ENCODE assay signal across 1 cellular context in genomic region chr4:2151544-2151943, GRCh38.
TF ChIP-seq lines count a peak whose summit lies in the region.

No MANE protein-coding gene starts in this region.

TF ChIP-seq in K562, 482 proteins besides CTCF, POLR2A, EP300 and RAD21 (continued from another document):
- TF ChIP-seq ZBTB40 (IDR thresholded peaks at IDR 0.05), result no peak
- no peak for TF ChIP-seq ZBTB40 (CRISPR knock-in tag; IDR thresholded peaks at IDR 0.05)
- no peak for TF ChIP-seq ZKSCAN3 (CRISPR knock-in tag; IDR thresholded peaks at IDR 0.05)
- TF ChIP-seq, protein P1, sequence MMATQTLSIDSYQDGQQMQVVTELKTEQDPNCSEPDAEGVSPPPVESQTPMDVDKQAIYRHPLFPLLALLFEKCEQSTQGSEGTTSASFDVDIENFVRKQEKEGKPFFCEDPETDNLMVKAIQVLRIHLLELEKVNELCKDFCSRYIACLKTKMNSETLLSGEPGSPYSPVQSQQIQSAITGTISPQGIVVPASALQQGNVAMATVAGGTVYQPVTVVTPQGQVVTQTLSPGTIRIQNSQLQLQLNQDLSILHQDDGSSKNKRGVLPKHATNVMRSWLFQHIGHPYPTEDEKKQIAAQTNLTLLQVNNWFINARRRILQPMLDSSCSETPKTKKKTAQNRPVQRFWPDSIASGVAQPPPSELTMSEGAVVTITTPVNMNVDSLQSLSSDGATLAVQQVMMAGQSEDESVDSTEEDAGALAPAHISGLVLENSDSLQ (IDR thresholded peaks at IDR 0.05), result no peak
- TF ChIP-seq, protein P2, sequence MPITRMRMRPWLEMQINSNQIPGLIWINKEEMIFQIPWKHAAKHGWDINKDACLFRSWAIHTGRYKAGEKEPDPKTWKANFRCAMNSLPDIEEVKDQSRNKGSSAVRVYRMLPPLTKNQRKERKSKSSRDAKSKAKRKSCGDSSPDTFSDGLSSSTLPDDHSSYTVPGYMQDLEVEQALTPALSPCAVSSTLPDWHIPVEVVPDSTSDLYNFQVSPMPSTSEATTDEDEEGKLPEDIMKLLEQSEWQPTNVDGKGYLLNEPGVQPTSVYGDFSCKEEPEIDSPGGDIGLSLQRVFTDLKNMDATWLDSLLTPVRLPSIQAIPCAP (CRISPR knock-in tag; IDR thresholded peaks at IDR 0.05; ENCODE audit: borderline replicate concordance), result no peak
- TF ChIP-seq TCF3 (CRISPR knock-in tag; IDR thresholded peaks at IDR 0.05), result no peak
- no peak for TF ChIP-seq CUX1 (CRISPR knock-in tag; IDR thresholded peaks at IDR 0.05)
- TF ChIP-seq KLF1 (tag; IDR thresholded peaks at IDR 0.05), result no peak
- TF ChIP-seq FOXA3 (CRISPR knock-in tag; conservative IDR thresholded peaks at IDR 0.05 in 1 of 2, IDR thresholded peaks at IDR 0.05 in 1 of 2), result no peak
- no peak for TF ChIP-seq HNRNPUL1 (IDR thresholded peaks at IDR 0.05; ENCODE audit: low read length)
- TF ChIP-seq MTA3 (IDR thresholded peaks at IDR 0.05; ENCODE audit: borderline replicate concordance), result no peak
- no peak for TF ChIP-seq YY1 (IDR thresholded peaks at IDR 0.05; ENCODE audit: borderline replicate concordance in 1 of 3, control insufficient read depth in 1 of 3, extremely low read depth in 1 of 3, insufficient read depth in 3 of 3, insufficient read length in 1 of 3, insufficient replicate concordance in 2 of 3, low read depth in 1 of 3, low read length in 2 of 3)
- TF ChIP-seq ARNT (IDR thresholded peaks at IDR 0.05), result no peak
- no peak for TF ChIP-seq NR3C1 (CRISPR knock-in tag; IDR thresholded peaks at IDR 0.05)
- no peak for TF ChIP-seq CBX2 (IDR thresholded peaks at IDR 0.05; ENCODE audit: insufficient read depth, low read length, poor library complexity, severe bottlenecking)
- no peak for TF ChIP-seq JUNB (CRISPR knock-in tag; conservative IDR thresholded peaks at IDR 0.05)
